In genomic region chr4:7827566-7827965, GRCh38 we compare ENCODE assay signal across 12 cellular contexts.
DNase-seq lines count a peak whose midpoint lies in the region; ATAC-seq and TF ChIP-seq lines count a peak whose summit lies in the region.
"Had no signal": no experiment of that assay in that cellular context is flagged by ENCODE, and none has a peak within 500 bp of the region (broad histone marks: within the 10 kb centered on the region; RNA-seq: fewer than 3 reads in every experiment).

No MANE protein-coding gene starts in this region.

- H3K9ac ChIP-seq in mucosa of rectum (ENCODE audit: low read depth in 1 of 2, low read length in 2 of 2): no peak overlapping the region

- no peak overlapping the region for H3K4me3 ChIP-seq in brain microvascular endothelial cell (ENCODE audit: low read depth, low read length)
- H3K4me3 ChIP-seq in mucosa of rectum (ENCODE audit: low read length in 2 of 2): no peak overlapping the region

- ATAC-seq in GM18505 (IDR thresholded peaks at IDR 0.05; ENCODE audit: unreplicated experiment): no peak

- H3K27ac ChIP-seq in brain microvascular endothelial cell (peak overlapping the region; percentile 100), mucosa of rectum (ENCODE audit: low read depth in 2 of 2, low read length in 2 of 2) (peak overlapping the region; percentile 72 to 78)

- TF ChIP-seq POLR2A in GM18505 (IDR thresholded peaks at IDR 0.05; ENCODE audit: borderline replicate concordance, extremely low read depth, insufficient read depth, insufficient read length): no peak

- peaks cover 13% of the 10 kb centered on the region for H3K36me3 Mint-ChIP-seq in activated naive CD4-positive, alpha-beta T cell treated with anti-CD3 and anti-CD28 coated beads, Interleukin-2, amount 50 U/mL, for 24 hours
- peaks cover 45% of the 10 kb centered on the region for H3K36me3 Mint-ChIP-seq in type B pancreatic cell
- H3K36me3 Mint-ChIP-seq: IgD-negative memory B cell had no signal

- no peaks in the 10 kb centered on the region for H3K9me3 Mint-ChIP-seq in activated naive CD4-positive, alpha-beta T cell treated with anti-CD3 and anti-CD28 coated beads, Interleukin-2, amount 50 U/mL, for 24 hours
- H3K9me3 Mint-ChIP-seq in type B pancreatic cell: no peaks in the 10 kb centered on the region

- no peaks in the 10 kb centered on the region for H3K27me3 Mint-ChIP-seq in activated naive CD4-positive, alpha-beta T cell treated with anti-CD3 and anti-CD28 coated beads, Interleukin-2, amount 50 U/mL, for 24 hours
- no peaks in the 10 kb centered on the region for H3K27me3 Mint-ChIP-seq in type B pancreatic cell

- H3K27me3 ChIP-seq in brain microvascular endothelial cell (replicated peaks) (no peaks in the 10 kb centered on the region), mucosa of rectum (ENCODE audit: control insufficient read depth in 2 of 2, insufficient read depth in 2 of 2, low read length in 2 of 2) (no peaks in the 10 kb centered on the region)

- TF ChIP-seq CTCF in brain microvascular endothelial cell (IDR thresholded peaks at IDR 0.05; ENCODE audit: low read depth, low read length, missing control alignments) (no peak), type B pancreatic cell (conservative IDR thresholded peaks at IDR 0.05) (no peak)

- peaks cover 34 to 35% of the 10 kb centered on the region in 2 donors for H3K4me1 ChIP-seq in mucosa of rectum (ENCODE audit: control insufficient read depth in 2 of 2, insufficient read depth in 2 of 2, low read length in 2 of 2)

- DNase-seq in activated naive CD4-positive, alpha-beta T cell treated with anti-CD3 and anti-CD28 coated beads, Interleukin-2, amount 50 U/mL, for 16 hours: no peak
- DNase-seq in brain microvascular endothelial cell (no peak), type B pancreatic cell (ENCODE audit: extremely low spot score, unreplicated experiment) (no peak), amygdala (lab: John Stamatoyannopoulos, UW) (no peak), NCI-H1092 (lab: John Stamatoyannopoulos, UW) (no peak)
- DNase-seq: kidney, NCI-H446 had no signal

- H3K4me1 Mint-ChIP-seq in activated naive CD4-positive, alpha-beta T cell treated with anti-CD3 and anti-CD28 coated beads, Interleukin-2, amount 50 U/mL, for 24 hours: peaks cover 57% of the 10 kb centered on the region
- H3K4me1 Mint-ChIP-seq in type B pancreatic cell (ENCODE audit: unreplicated experiment): peaks cover 70% of the 10 kb centered on the region
- H3K4me1 Mint-ChIP-seq: B cell, IgD-negative memory B cell had no signal

- H3K9me3 ChIP-seq in mucosa of rectum (ENCODE audit: control insufficient read depth in 2 of 2, low read length in 2 of 2): no peaks in the 10 kb centered on the region

- H3K36me3 ChIP-seq in brain microvascular endothelial cell (replicated peaks): peaks cover 55% of the 10 kb centered on the region
- peaks cover 0 to 7% of the 10 kb centered on the region in 2 donors for H3K36me3 ChIP-seq in mucosa of rectum (ENCODE audit: control insufficient read depth in 2 of 2, insufficient read depth in 2 of 2, low read length in 2 of 2)

- peak overlapping the region; percentile 95 for H3K27ac Mint-ChIP-seq in activated naive CD4-positive, alpha-beta T cell treated with anti-CD3 and anti-CD28 coated beads, Interleukin-2, amount 50 U/mL, for 24 hours
- peak overlapping the region; percentile 52 for H3K27ac Mint-ChIP-seq in type B pancreatic cell
- H3K27ac Mint-ChIP-seq: B cell had no signal

- peak overlapping the region; percentile 68 for H3K4me3 Mint-ChIP-seq in activated naive CD4-positive, alpha-beta T cell treated with anti-CD3 and anti-CD28 coated beads, Interleukin-2, amount 50 U/mL, for 24 hours
- H3K4me3 Mint-ChIP-seq in type B pancreatic cell: no peak overlapping the region
- H3K4me3 Mint-ChIP-seq: B cell, IgD-negative memory B cell had no signal

- in situ Hi-C loops in brain microvascular endothelial cell (cut with HindIII; ENCODE audit: low pct_ligation_motif_present, low sequenced_read_pairs): no loop called here
